In the genomic region with DNA sequence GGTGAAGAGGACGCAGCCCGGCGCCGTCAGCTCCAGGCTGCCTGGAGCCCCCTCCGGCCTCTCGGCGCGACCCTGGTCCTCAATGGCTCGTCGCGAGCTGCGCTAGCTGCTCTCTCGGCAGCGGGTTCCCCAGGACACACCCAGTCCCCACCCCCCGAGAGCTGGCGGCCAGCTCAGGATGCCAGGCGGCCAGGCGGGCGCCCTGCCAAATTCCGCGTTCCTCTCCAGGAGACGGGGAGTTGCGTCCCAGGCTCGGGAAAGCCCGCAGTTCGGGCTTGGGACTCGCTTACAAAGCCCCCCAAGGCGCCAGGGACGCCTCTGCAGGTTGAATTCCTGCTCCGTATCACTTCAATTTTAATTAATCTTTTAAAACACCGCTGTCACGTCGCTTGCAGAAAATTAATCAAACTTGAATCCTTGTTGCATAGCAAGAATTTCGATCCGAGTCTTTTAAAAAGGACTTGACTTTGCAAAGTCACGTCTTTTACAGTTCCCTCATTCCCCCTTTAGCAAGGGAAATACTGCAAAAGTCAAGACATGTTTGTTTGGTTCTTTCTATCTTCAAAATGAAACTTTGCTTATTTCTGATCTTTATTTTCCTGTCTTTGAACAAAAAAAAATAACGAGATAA, we compare ENCODE assay signal across 1 cellular context.
TF ChIP-seq lines count a peak whose summit lies in the region.

No MANE protein-coding gene starts in this region.

TF ChIP-seq in HepG2, 621 proteins besides CTCF, POLR2A, EP300 and RAD21 (continued from another document and continues in another):
- no peak for TF ChIP-seq ETV6 (CRISPR knock-in tag; conservative IDR thresholded peaks at IDR 0.05)
- TF ChIP-seq HNRNPL (IDR thresholded peaks at IDR 0.05; ENCODE audit: low read depth, low read length), result peak; percentile 94
- TF ChIP-seq RARA (CRISPR knock-in tag; IDR thresholded peaks at IDR 0.05), result peak; percentile 53
- no peak for TF ChIP-seq PLSCR1 (CRISPR knock-in tag; IDR thresholded peaks at IDR 0.05; ENCODE audit: borderline replicate concordance)
- TF ChIP-seq ZNF556 (CRISPR knock-in tag; IDR thresholded peaks at IDR 0.05; ENCODE audit: borderline replicate concordance), result no peak
- no peak for TF ChIP-seq ZNF724P (CRISPR knock-in tag; IDR thresholded peaks at IDR 0.05; ENCODE audit: borderline replicate concordance)
- TF ChIP-seq ZNF609 (CRISPR knock-in tag; IDR thresholded peaks at IDR 0.05; ENCODE audit: borderline replicate concordance), result no peak
- TF ChIP-seq ZNF670 (CRISPR knock-in tag; IDR thresholded peaks at IDR 0.05; ENCODE audit: borderline replicate concordance), result 0 out of 2 replicates have a peak, but pooled peaks have one; percentile 48
- no peak for TF ChIP-seq HINFP (CRISPR knock-in tag; IDR thresholded peaks at IDR 0.05; ENCODE audit: low read depth)
- no peak for TF ChIP-seq ZNF510 (CRISPR knock-in tag; IDR thresholded peaks at IDR 0.05; ENCODE audit: low read depth)
- TF ChIP-seq ARNT2 (CRISPR knock-in tag; IDR thresholded peaks at IDR 0.05; ENCODE audit: low read depth), result peak; percentile 56; the same call in 1 of the 2 replicates
- TF ChIP-seq IKZF4 (CRISPR knock-in tag; IDR thresholded peaks at IDR 0.05; ENCODE audit: borderline replicate concordance, low read depth, not compliant biosample characterization), result no peak
- TF ChIP-seq ZBTB7B (CRISPR knock-in tag; IDR thresholded peaks at IDR 0.05), result peak; percentile 59; the same call in 1 of the 2 replicates
- no peak for TF ChIP-seq ZNF460 (CRISPR knock-in tag; IDR thresholded peaks at IDR 0.05; ENCODE audit: borderline replicate concordance)
- TF ChIP-seq ZNF776 (CRISPR knock-in tag; IDR thresholded peaks at IDR 0.05), result no peak
- TF ChIP-seq ZBTB25 (CRISPR knock-in tag; IDR thresholded peaks at IDR 0.05), result peak; percentile 59; the same call in 1 of the 2 replicates
- TF ChIP-seq ATF5 (CRISPR knock-in tag; IDR thresholded peaks at IDR 0.05; ENCODE audit: low read depth), result no peak
- TF ChIP-seq, protein P1, sequence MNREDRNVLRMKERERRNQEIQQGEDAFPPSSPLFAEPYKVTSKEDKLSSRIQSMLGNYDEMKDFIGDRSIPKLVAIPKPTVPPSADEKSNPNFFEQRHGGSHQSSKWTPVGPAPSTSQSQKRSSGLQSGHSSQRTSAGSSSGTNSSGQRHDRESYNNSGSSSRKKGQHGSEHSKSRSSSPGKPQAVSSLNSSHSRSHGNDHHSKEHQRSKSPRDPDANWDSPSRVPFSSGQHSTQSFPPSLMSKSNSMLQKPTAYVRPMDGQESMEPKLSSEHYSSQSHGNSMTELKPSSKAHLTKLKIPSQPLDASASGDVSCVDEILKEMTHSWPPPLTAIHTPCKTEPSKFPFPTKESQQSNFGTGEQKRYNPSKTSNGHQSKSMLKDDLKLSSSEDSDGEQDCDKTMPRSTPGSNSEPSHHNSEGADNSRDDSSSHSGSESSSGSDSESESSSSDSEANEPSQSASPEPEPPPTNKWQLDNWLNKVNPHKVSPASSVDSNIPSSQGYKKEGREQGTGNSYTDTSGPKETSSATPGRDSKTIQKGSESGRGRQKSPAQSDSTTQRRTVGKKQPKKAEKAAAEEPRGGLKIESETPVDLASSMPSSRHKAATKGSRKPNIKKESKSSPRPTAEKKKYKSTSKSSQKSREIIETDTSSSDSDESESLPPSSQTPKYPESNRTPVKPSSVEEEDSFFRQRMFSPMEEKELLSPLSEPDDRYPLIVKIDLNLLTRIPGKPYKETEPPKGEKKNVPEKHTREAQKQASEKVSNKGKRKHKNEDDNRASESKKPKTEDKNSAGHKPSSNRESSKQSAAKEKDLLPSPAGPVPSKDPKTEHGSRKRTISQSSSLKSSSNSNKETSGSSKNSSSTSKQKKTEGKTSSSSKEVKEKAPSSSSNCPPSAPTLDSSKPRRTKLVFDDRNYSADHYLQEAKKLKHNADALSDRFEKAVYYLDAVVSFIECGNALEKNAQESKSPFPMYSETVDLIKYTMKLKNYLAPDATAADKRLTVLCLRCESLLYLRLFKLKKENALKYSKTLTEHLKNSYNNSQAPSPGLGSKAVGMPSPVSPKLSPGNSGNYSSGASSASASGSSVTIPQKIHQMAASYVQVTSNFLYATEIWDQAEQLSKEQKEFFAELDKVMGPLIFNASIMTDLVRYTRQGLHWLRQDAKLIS (CRISPR knock-in tag; IDR thresholded peaks at IDR 0.05), result no peak
- no peak for TF ChIP-seq FLYWCH1 (CRISPR knock-in tag; IDR thresholded peaks at IDR 0.05)
- no peak; the same call in 1 of the 2 replicates for TF ChIP-seq KLF15 (CRISPR knock-in tag; IDR thresholded peaks at IDR 0.05; ENCODE audit: borderline replicate concordance)
- TF ChIP-seq HOXA5 (CRISPR knock-in tag; IDR thresholded peaks at IDR 0.05), result no peak; the same call in 1 of the 2 replicates
- no peak for TF ChIP-seq ZMYM2 (CRISPR knock-in tag; IDR thresholded peaks at IDR 0.05)
- TF ChIP-seq TOE1 (CRISPR knock-in tag; IDR thresholded peaks at IDR 0.05), result no peak
- TF ChIP-seq ZFX (CRISPR knock-in tag; IDR thresholded peaks at IDR 0.05; ENCODE audit: low read depth), result no peak
- TF ChIP-seq, protein P2, sequence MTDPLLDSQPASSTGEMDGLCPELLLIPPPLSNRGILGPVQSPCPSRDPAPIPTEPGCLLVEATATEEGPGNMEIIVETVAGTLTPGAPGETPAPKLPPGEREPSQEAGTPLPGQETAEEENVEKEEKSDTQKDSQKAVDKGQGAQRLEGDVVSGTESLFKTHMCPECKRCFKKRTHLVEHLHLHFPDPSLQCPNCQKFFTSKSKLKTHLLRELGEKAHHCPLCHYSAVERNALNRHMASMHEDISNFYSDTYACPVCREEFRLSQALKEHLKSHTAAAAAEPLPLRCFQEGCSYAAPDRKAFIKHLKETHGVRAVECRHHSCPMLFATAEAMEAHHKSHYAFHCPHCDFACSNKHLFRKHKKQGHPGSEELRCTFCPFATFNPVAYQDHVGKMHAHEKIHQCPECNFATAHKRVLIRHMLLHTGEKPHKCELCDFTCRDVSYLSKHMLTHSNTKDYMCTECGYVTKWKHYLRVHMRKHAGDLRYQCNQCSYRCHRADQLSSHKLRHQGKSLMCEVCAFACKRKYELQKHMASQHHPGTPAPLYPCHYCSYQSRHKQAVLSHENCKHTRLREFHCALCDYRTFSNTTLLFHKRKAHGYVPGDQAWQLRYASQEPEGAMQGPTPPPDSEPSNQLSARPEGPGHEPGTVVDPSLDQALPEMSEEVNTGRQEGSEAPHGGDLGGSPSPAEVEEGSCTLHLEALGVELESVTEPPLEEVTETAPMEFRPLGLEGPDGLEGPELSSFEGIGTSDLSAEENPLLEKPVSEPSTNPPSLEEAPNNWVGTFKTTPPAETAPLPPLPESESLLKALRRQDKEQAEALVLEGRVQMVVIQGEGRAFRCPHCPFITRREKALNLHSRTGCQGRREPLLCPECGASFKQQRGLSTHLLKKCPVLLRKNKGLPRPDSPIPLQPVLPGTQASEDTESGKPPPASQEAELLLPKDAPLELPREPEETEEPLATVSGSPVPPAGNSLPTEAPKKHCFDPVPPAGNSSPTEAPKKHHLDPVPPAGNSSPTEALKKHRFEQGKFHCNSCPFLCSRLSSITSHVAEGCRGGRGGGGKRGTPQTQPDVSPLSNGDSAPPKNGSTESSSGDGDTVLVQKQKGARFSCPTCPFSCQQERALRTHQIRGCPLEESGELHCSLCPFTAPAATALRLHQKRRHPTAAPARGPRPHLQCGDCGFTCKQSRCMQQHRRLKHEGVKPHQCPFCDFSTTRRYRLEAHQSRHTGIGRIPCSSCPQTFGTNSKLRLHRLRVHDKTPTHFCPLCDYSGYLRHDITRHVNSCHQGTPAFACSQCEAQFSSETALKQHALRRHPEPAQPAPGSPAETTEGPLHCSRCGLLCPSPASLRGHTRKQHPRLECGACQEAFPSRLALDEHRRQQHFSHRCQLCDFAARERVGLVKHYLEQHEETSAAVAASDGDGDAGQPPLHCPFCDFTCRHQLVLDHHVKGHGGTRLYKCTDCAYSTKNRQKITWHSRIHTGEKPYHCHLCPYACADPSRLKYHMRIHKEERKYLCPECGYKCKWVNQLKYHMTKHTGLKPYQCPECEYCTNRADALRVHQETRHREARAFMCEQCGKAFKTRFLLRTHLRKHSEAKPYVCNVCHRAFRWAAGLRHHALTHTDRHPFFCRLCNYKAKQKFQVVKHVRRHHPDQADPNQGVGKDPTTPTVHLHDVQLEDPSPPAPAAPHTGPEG (CRISPR knock-in tag; IDR thresholded peaks at IDR 0.05), result no peak
- no peak for TF ChIP-seq TFE3 (CRISPR knock-in tag; IDR thresholded peaks at IDR 0.05)
